7 cellular contexts compared by ENCODE assay signal in genomic region chr7:155644971-155645509, GRCh38. TPM values are rescaled to one million over a fixed set of nuclear protein-coding genes. Genes with fewer than 3 reads are reported as not detected.
DNase-seq lines count a peak whose midpoint lies in the region; ATAC-seq and TF ChIP-seq lines count a peak whose summit lies in the region.

No MANE protein-coding gene starts in this region.

- peak overlapping the region; percentile 3 to 48 for H3K23ac ChIP-seq in mesenchymal stem cell (ENCODE audit: low read length in 2 of 2)

- TF ChIP-seq CTCF in LNCaP clone FGC (IDR thresholded peaks at IDR 0.05; ENCODE audit: control insufficient read depth, extremely low read depth, insufficient read depth), result no peak

- 0% methylated on average over 19 of the region's 22 CpGs for WGBS in mesenchymal stem cell

- H3K9ac ChIP-seq in mesenchymal stem cell (ENCODE audit: low read length), result peak overlapping the region; percentile 98

- H3K4me2 ChIP-seq in mesenchymal stem cell (ENCODE audit: low read length, poor library complexity, severe bottlenecking), result peak overlapping the region; percentile 82

- peak overlapping the region; percentile 97 for H4K8ac ChIP-seq in mesenchymal stem cell (ENCODE audit: low read length)

- peak overlapping the region; percentile 81 to 96 for H3K14ac ChIP-seq in mesenchymal stem cell (ENCODE audit: low read length in 2 of 2)

- peak; percentile 25 to 50 for DNase-seq in HAP-1 (ENCODE audit: low spot score in 2 of 2)
- no peak for DNase-seq in LNCaP clone FGC (ENCODE audit: low read depth)
- DNase-seq in activated CD4-positive, alpha-beta T cell treated with anti-CD3 and anti-CD28 coated beads for 48 hours, result peak; percentile 54
- DNase-seq in effector CD4-positive, alpha-beta T cell, result peak; percentile 11
- DNase-seq in mesenchymal stem cell, result peak; percentile 48
- peak; percentile 7 to 14 for DNase-seq in stimulated activated CD8-positive, alpha-beta memory T cell treated with anti-CD3 and anti-CD28 coated beads, Interleukin-4, amount 100 ng/mL, for 4 hours (ENCODE audit: low read depth in 2 of 2, low spot score in 1 of 2)

- H4K91ac ChIP-seq in mesenchymal stem cell (ENCODE audit: low read length), result peak overlapping the region; percentile 73

- peak; percentile 24 for ATAC-seq in GM18498 (IDR thresholded peaks at IDR 0.05; ENCODE audit: unreplicated experiment)

- peak overlapping the region; percentile 97 for H2BK5ac ChIP-seq in mesenchymal stem cell (ENCODE audit: low read depth, low read length, poor library complexity, severe bottlenecking)

- H2BK15ac ChIP-seq in mesenchymal stem cell (ENCODE audit: low read depth, poor library complexity, severe bottlenecking), result peak overlapping the region; percentile 92

- peak overlapping the region; percentile 96 for H2AFZ ChIP-seq in mesenchymal stem cell (ENCODE audit: low read depth, low read length)

- H3K27ac ChIP-seq in mesenchymal stem cell (ENCODE audit: low read length, poor library complexity, severe bottlenecking), result peak overlapping the region; percentile 21

- peaks cover 9% of the 10 kb centered on the region for H3K79me1 ChIP-seq in mesenchymal stem cell (replicated peaks; ENCODE audit: low read length, poor library complexity, severe bottlenecking)

- H3K9me3 ChIP-seq in HAP-1, result peaks cover 24% of the 10 kb centered on the region
- H3K9me3 ChIP-seq in mesenchymal stem cell (ENCODE audit: control insufficient read depth, low read length), result peaks cover 28% of the 10 kb centered on the region

- peaks cover 43% of the 10 kb centered on the region for H3K36me3 ChIP-seq in HAP-1 (replicated peaks)
- peaks cover 18 to 60% of the 10 kb centered on the region in 2 experiments for H3K36me3 ChIP-seq in mesenchymal stem cell (ENCODE audit: control insufficient read depth in 1 of 2, insufficient read depth in 2 of 2, low read depth in 1 of 2, low read length in 2 of 2)

- H2BK12ac ChIP-seq in mesenchymal stem cell (ENCODE audit: low read length in 2 of 2), result no peak overlapping the region

- peak overlapping the region; percentile 97 for H3K4ac ChIP-seq in mesenchymal stem cell (ENCODE audit: low read depth in 1 of 2, low read length in 2 of 2)

- H3K27me3 ChIP-seq in HAP-1 (ENCODE audit: low read depth) (no peaks in the 10 kb centered on the region), mesenchymal stem cell (ENCODE audit: control insufficient read depth in 1 of 2, insufficient read depth in 1 of 2, low read length in 2 of 2) (no peaks in the 10 kb centered on the region)

- in situ Hi-C loops in HAP-1 (cut with MboI; ENCODE audit: low sequenced_read_pairs), result no loop called here

- H2AK5ac ChIP-seq in mesenchymal stem cell (ENCODE audit: low read length, severe bottlenecking), result no peak overlapping the region

- peak overlapping the region; percentile 79 to 98 for H3K18ac ChIP-seq in mesenchymal stem cell (ENCODE audit: low read depth in 1 of 2, low read length in 2 of 2)

- H3K4me3 ChIP-seq in HAP-1, result peak overlapping the region; percentile 90
- H3K4me3 ChIP-seq in LNCaP clone FGC (ENCODE audit: low read depth, low read length), result peak overlapping the region; percentile 96
- H3K4me3 ChIP-seq in mesenchymal stem cell (ENCODE audit: insufficient read depth in 1 of 2, low read depth in 1 of 2, low read length in 2 of 2), result peak overlapping the region; percentile 82 to 98

- peak overlapping the region; percentile 88 for H2BK120ac ChIP-seq in mesenchymal stem cell (ENCODE audit: low read depth, low read length)

- H3K4me1 ChIP-seq in HAP-1, result peaks cover 8% of the 10 kb centered on the region
- peaks cover 5% of the 10 kb centered on the region for H3K4me1 ChIP-seq in mesenchymal stem cell (ENCODE audit: control insufficient read depth, insufficient read depth, low read depth, low read length)

RNA-seq across cellular contexts. Expression of gene RBM33, which starts 0.6 kb away (rescaled TPM):
- polyA plus RNA-seq in mesenchymal stem cell (2013, experiment 1 of 2), result 22.3 TPM
- polyA plus RNA-seq in mesenchymal stem cell (2013, experiment 2 of 2), result 20.3 TPM
